30 cellular contexts compared by ENCODE assay signal in genomic region chr19:57720878-57721277, GRCh38.
"Had no signal": no experiment of that assay in that cellular context is flagged by ENCODE, and none has a peak within 500 bp of the region (broad histone marks: within the 10 kb centered on the region; RNA-seq: fewer than 3 reads in every experiment).

No MANE protein-coding gene starts in this region.

- H3K27ac Mint-ChIP-seq: activated CD8-positive, alpha-beta T cell treated with anti-CD3 and anti-CD28 coated beads for 36 hours; activated naive CD8-positive, alpha-beta T cell; brain; nephron; progenitor cell of endocrine pancreas had no signal

- H3K27ac ChIP-seq: adrenal gland, ascending aorta, cardiac muscle cell, coronary artery, foreskin keratinocyte, left lung, ovary, right lobe of liver, skin epidermis, thoracic aorta, vagina had no signal

- H3K27me3 ChIP-seq: adrenal gland, ascending aorta, cardiac muscle cell, dorsolateral prefrontal cortex, foreskin keratinocyte, left lung, ovary, right lobe of liver, vagina had no signal

- ATAC-seq: activated CD8-positive, alpha-beta T cell treated with anti-CD3 and anti-CD28 coated beads for 36 hours; esophagus mucosa; foreskin keratinocyte; left lung; mucosa of descending colon; right lobe of liver; stimulated activated naive CD8-positive, alpha-beta T cell treated with anti-CD3 and anti-CD28 coated beads, Interleukin-15, Interleukin-2, amounts not matched to agents 100 U/mL and 50 U/mL, for 24 hours had no signal

- DNase-seq: activated CD4-positive, alpha-beta T cell treated with anti-CD3 and anti-CD28 coated beads, Interleukin-2, amount 50 U/mL, for 1 hour; activated CD4-positive, CD25-positive, alpha-beta regulatory T cell treated with anti-CD3 and anti-CD28 coated beads, Interleukin-2, amount 50 U/mL, for 72 hours; activated CD8-positive, alpha-beta T cell treated with anti-CD3 and anti-CD28 coated beads for 36 hours; activated naive CD4-positive, alpha-beta T cell treated with Interleukin-2 at 50 U/mL for 16 hours; adrenal gland; cerebellar nuclear complex; dorsolateral prefrontal cortex; kidney glomerular epithelial cell; left lung; mesendoderm; mucosa of descending colon; ovary; right lobe of liver; stimulated activated CD4-positive, alpha-beta T cell treated with anti-CD3 and anti-CD28 coated beads, Interleukin-12 subunit alpha, Interleukin-12 subunit beta, amount 100 ng/mL, for 4 hours; stimulated activated CD4-positive, alpha-beta T cell treated with anti-CD3 and anti-CD28 coated beads, Interleukin-4, amount 100 ng/mL, for 1 hour; stimulated activated naive CD8-positive, alpha-beta T cell treated with anti-CD3 and anti-CD28 coated beads, Interleukin-15, Interleukin-2, amounts not matched to agents 100 U/mL and 50 U/mL, for 24 hours; trophoblast cell had no signal

- H3K4me1 Mint-ChIP-seq: nephron had no signal

- H3K36me3 ChIP-seq: ovary had no signal

- H3K4me3 ChIP-seq: adrenal gland, ascending aorta, cardiac muscle cell, dorsolateral prefrontal cortex, left lung, lung, mucosa of descending colon, ovary, right lobe of liver, skin epidermis, thoracic aorta, vagina had no signal

- H3K4me1 ChIP-seq: adrenal gland, ascending aorta, foreskin keratinocyte, left lung, right lobe of liver, vagina had no signal

- H3K27me3 Mint-ChIP-seq: activated CD8-positive, alpha-beta T cell treated with anti-CD3 and anti-CD28 coated beads for 36 hours; activated naive CD8-positive, alpha-beta T cell; progenitor cell of endocrine pancreas had no signal

- H3K4me3 Mint-ChIP-seq: activated CD8-positive, alpha-beta T cell treated with anti-CD3 and anti-CD28 coated beads for 36 hours; activated naive CD8-positive, alpha-beta T cell; brain; nephron had no signal
